ENCODE assay signal across 1 cellular context in genomic region chr6:134921980-134922313, GRCh38.
TF ChIP-seq lines count a peak whose summit lies in the region.

No MANE protein-coding gene starts in this region.

TF ChIP-seq in HepG2, 621 proteins besides CTCF, POLR2A, EP300 and RAD21 (continued from another document):
- TF ChIP-seq MLXIP (CRISPR knock-in tag; IDR thresholded peaks at IDR 0.05; ENCODE audit: borderline replicate concordance), result no peak
- TF ChIP-seq ZMAT3 (CRISPR knock-in tag; conservative IDR thresholded peaks at IDR 0.05), result no peak
- TF ChIP-seq ZBTB2 (CRISPR knock-in tag; IDR thresholded peaks at IDR 0.05; ENCODE audit: low read depth), result no peak
